ENCODE assay signal across 8 cellular contexts in the genomic region with DNA sequence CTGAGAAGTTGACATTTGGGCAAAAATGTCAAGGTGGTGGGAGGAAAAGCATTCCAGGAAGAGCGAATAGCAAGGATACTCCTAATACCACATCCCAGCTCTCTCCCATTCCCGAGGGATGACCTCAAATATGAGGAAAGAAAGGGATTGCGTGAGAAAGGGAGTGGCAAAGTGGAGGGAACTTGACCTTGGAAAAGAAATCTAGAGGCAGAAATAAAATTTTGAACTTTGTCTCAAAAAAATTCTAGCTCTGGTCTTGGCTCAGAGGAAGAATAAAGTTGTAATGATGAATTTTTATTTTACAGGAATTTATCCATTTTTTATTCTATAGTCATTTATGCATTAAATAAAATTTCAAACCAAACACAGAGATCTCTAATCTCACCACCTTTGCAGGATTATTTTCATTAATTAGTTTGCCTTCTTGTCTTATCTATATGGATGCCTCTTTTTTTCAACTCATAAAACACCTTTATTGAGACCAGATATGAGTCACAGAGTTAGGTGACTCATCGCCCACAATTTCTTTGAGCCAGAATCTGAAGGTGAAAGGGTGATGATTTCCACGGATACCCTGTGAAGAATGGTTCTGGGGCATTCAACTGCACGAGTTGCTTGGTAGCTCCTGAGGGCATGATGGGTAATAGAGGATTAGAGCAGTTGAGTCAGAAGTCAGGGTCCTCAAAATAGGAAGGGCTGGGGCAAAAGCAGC.
A peak's percentile ranks its signal among the peaks of the same experiment; 100 is the strongest.
DNase-seq lines count a peak whose midpoint lies in the region; ATAC-seq, FAIRE-seq and TF ChIP-seq lines count a peak whose summit lies in the region.

No MANE protein-coding gene starts in this region.

- peaks cover 0 to 14% (median 4%) of the 10 kb centered on the region in 12 donors for H3K9me3 ChIP-seq in heart left ventricle

- CTCF ChIA-PET in activated CD8-positive, alpha-beta T cell treated with anti-CD3 and anti-CD28 coated beads for 36 hours (lab: Charles Lee) = interaction anchor here (0.6 to 4.2 kb wide), 4 partner anchors 9 to 174 kb away, joined by 3 to 20 read pairs (median 3); no protein-coding TSS in a partner anchor

- peak overlapping the region; percentile 81 for H3K27ac Mint-ChIP-seq in activated CD8-positive, alpha-beta T cell treated with anti-CD3 and anti-CD28 coated beads for 36 hours
- peak overlapping the region; percentile 85 for H3K27ac Mint-ChIP-seq in stimulated activated naive CD8-positive, alpha-beta T cell treated with anti-CD3 and anti-CD28 coated beads, Interleukin-15, Interleukin-2, amounts not matched to agents 100 ng/mL and 50 ng/mL, for 24 hours

- H3K27ac ChIP-seq in heart left ventricle = peak overlapping the region in 1 of 12 donors; percentile 13

- no peaks in the 10 kb centered on the region for H3K27me3 Mint-ChIP-seq in activated CD8-positive, alpha-beta T cell treated with anti-CD3 and anti-CD28 coated beads for 36 hours
- no peaks in the 10 kb centered on the region for H3K27me3 Mint-ChIP-seq in stimulated activated naive CD8-positive, alpha-beta T cell treated with anti-CD3 and anti-CD28 coated beads, Interleukin-15, Interleukin-2, amounts not matched to agents 100 ng/mL and 50 ng/mL, for 24 hours

- ATAC-seq in HG03432 (IDR thresholded peaks at IDR 0.05; ENCODE audit: unreplicated experiment) (peak; percentile 79), heart left ventricle (no peak)
- ATAC-seq in activated CD8-positive, alpha-beta T cell treated with anti-CD3 and anti-CD28 coated beads for 36 hours = peak; percentile 89

- POLR2A ChIA-PET in activated CD8-positive, alpha-beta T cell treated with anti-CD3 and anti-CD28 coated beads for 36 hours (lab: Charles Lee) = interaction anchor here (0.5 to 1.9 kb wide), 3 partner anchors 9 to 679 kb away, joined by 3 to 4 read pairs (median 3); no protein-coding TSS in a partner anchor

- DNase-seq in GM06990 (ENCODE audit: extremely low read depth, insufficient read length) (peak; percentile 13), glomerular visceral epithelial cell (ENCODE audit: extremely low spot score) (peak; percentile 69), GM12891 (ENCODE audit: insufficient read length, low spot score) (no peak), heart left ventricle (no peak), NCI-H1436 treated with DMSO at 0.1 percent for 48 hours (lab: John Stamatoyannopoulos, UW) (no peak)
- DNase-seq in activated CD8-positive, alpha-beta T cell treated with anti-CD3 and anti-CD28 coated beads for 36 hours = peak; percentile 83

- H3K4me1 Mint-ChIP-seq in activated CD8-positive, alpha-beta T cell treated with anti-CD3 and anti-CD28 coated beads for 36 hours (ENCODE audit: low read depth) = peaks cover 44% of the 10 kb centered on the region
- peaks cover 40% of the 10 kb centered on the region for H3K4me1 Mint-ChIP-seq in stimulated activated naive CD8-positive, alpha-beta T cell treated with anti-CD3 and anti-CD28 coated beads, Interleukin-15, Interleukin-2, amounts not matched to agents 100 ng/mL and 50 ng/mL, for 24 hours (ENCODE audit: low read depth)

- intact Hi-C loops in activated CD8-positive, alpha-beta T cell treated with anti-CD3 and anti-CD28 coated beads for 36 hours (cut with micrococcal nuclease) = no loop called here
- intact Hi-C loops in heart left ventricle (cut with DNase I) = loop anchor here in 1 of 10 donors (2.0 kb wide), 1 partner anchor 20 kb away; no protein-coding TSS in a partner anchor

- TF ChIP-seq CTCF in GM06990 (IDR thresholded peaks at IDR 0.05; ENCODE audit: insufficient read depth, low read length, poor library complexity, severe bottlenecking) (no peak), heart left ventricle (IDR thresholded peaks at IDR 0.05) (no peak)
- TF ChIP-seq CTCF in activated CD8-positive, alpha-beta T cell treated with anti-CD3 and anti-CD28 coated beads for 36 hours (IDR thresholded peaks at IDR 0.05) = no peak

- peak overlapping the region; percentile 43 for H3K4me3 Mint-ChIP-seq in activated CD8-positive, alpha-beta T cell treated with anti-CD3 and anti-CD28 coated beads for 36 hours
- peak overlapping the region; percentile 49 for H3K4me3 Mint-ChIP-seq in stimulated activated naive CD8-positive, alpha-beta T cell treated with anti-CD3 and anti-CD28 coated beads, Interleukin-15, Interleukin-2, amounts not matched to agents 100 ng/mL and 50 ng/mL, for 24 hours

- no peak for TF ChIP-seq POLR2A in GM12891 (IDR thresholded peaks at IDR 0.05; ENCODE audit: low read depth, low read length)
- no peak for TF ChIP-seq POLR2A in heart left ventricle (IDR thresholded peaks at IDR 0.05)

- H3K4me3 ChIP-seq in GM06990 (replicated peaks; ENCODE audit: low read depth, low read length) (no peak overlapping the region), heart left ventricle (no peak overlapping the region)

- H3K27me3 ChIP-seq in GM06990 (replicated peaks; ENCODE audit: control insufficient read depth, insufficient read depth, low read length) (no peaks in the 10 kb centered on the region), heart left ventricle (no peaks in the 10 kb centered on the region)

- WGBS in heart left ventricle, 4 donors = 77 to 85% (median 83%) methylated on average over 6 of the region's 6 CpGs

- peaks cover 0 to 12% (median 0%) of the 10 kb centered on the region in 12 donors for H3K4me1 ChIP-seq in heart left ventricle

- no peak for FAIRE-seq in GM12891 (lab: Jason Lieb, UNC)

- H3K36me3 ChIP-seq in GM06990 (ENCODE audit: control insufficient read depth, insufficient read depth, low read length) (no peaks in the 10 kb centered on the region), heart left ventricle (no peaks in the 10 kb centered on the region)

- peaks cover 6% of the 10 kb centered on the region for H3K36me3 Mint-ChIP-seq in activated CD8-positive, alpha-beta T cell treated with anti-CD3 and anti-CD28 coated beads for 36 hours (ENCODE audit: low read depth)
- no peaks in the 10 kb centered on the region for H3K36me3 Mint-ChIP-seq in stimulated activated naive CD8-positive, alpha-beta T cell treated with anti-CD3 and anti-CD28 coated beads, Interleukin-15, Interleukin-2, amounts not matched to agents 100 ng/mL and 50 ng/mL, for 24 hours (ENCODE audit: low read depth)

- peaks cover 11% of the 10 kb centered on the region for H3K9me3 Mint-ChIP-seq in activated CD8-positive, alpha-beta T cell treated with anti-CD3 and anti-CD28 coated beads for 36 hours
- peaks cover 12% of the 10 kb centered on the region for H3K9me3 Mint-ChIP-seq in stimulated activated naive CD8-positive, alpha-beta T cell treated with anti-CD3 and anti-CD28 coated beads, Interleukin-15, Interleukin-2, amounts not matched to agents 100 ng/mL and 50 ng/mL, for 24 hours

TF ChIP-seq in GM12891, 5 proteins besides CTCF, POLR2A, EP300 and RAD21:
- no peak for TF ChIP-seq TAF1 (IDR thresholded peaks at IDR 0.05; ENCODE audit: low read depth, low read length)

Comparison
In these comparisons a context has a peak if more than half of its experiments do, and no peak if none do; other contexts are left out.
1. DNase-seq: peak in GM06990 (single experiment), activated CD8-positive, alpha-beta T cell treated with anti-CD3 and anti-CD28 coated beads for 36 hours (single experiment) and glomerular visceral epithelial cell (single experiment); none in GM12891 (single experiment), heart left ventricle (0 of 5) and NCI-H1436 treated with DMSO at 0.1 percent for 48 hours (single experiment).
2. ATAC-seq: peak in HG03432 (single experiment) and activated CD8-positive, alpha-beta T cell treated with anti-CD3 and anti-CD28 coated beads for 36 hours (single experiment); none in heart left ventricle (0 of 4).